1 cellular context compared by ENCODE assay signal in the genomic region with DNA sequence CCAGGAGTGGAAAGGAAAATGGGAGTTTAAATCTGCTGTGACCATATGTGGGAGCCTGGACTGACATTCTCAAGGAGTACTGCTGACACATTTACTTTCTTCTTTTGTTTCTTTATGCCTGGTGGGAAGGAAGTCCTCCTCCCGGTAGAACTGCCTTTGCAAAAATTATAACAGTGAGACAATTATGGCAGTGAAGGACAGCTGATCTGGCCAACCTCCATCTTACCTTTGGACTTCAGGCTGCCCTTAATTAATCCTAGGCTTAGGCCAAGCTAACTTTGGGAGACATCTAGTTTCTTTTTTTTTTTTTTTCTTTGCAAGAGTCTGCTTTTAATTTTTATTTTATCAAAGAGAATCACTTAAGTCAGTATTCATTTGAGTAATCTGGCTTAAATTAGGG.
TF ChIP-seq lines count a peak whose summit lies in the region.

No MANE protein-coding gene starts in this region.

TF ChIP-seq in GM23338, 12 proteins besides CTCF, POLR2A, EP300 and RAD21 (continued from another document):
- TF ChIP-seq CREB1 (CRISPR knock-in tag; IDR thresholded peaks at IDR 0.05; ENCODE audit: low read depth) = no peak
- TF ChIP-seq POLR2AphosphoS5 (IDR thresholded peaks at IDR 0.05; ENCODE audit: low read depth) = no peak
- no peak for TF ChIP-seq NANOG (IDR thresholded peaks at IDR 0.05; ENCODE audit: borderline replicate concordance)
- no peak for TF ChIP-seq ZNF331 (CRISPR knock-in tag; IDR thresholded peaks at IDR 0.05; ENCODE audit: low read depth)
- TF ChIP-seq JUNB (IDR thresholded peaks at IDR 0.05; ENCODE audit: unreplicated experiment) = no peak
- no peak for TF ChIP-seq REST (IDR thresholded peaks at IDR 0.05; ENCODE audit: unreplicated experiment)
- TF ChIP-seq ZNF114 (CRISPR knock-in tag; IDR thresholded peaks at IDR 0.05) = no peak
- TF ChIP-seq, protein P1, sequence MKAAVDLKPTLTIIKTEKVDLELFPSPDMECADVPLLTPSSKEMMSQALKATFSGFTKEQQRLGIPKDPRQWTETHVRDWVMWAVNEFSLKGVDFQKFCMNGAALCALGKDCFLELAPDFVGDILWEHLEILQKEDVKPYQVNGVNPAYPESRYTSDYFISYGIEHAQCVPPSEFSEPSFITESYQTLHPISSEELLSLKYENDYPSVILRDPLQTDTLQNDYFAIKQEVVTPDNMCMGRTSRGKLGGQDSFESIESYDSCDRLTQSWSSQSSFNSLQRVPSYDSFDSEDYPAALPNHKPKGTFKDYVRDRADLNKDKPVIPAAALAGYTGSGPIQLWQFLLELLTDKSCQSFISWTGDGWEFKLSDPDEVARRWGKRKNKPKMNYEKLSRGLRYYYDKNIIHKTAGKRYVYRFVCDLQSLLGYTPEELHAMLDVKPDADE (IDR thresholded peaks at IDR 0.05) = no peak
- TF ChIP-seq EZH2 (IDR thresholded peaks at IDR 0.05; ENCODE audit: low read depth, unreplicated experiment) = no peak
- TF ChIP-seq STAT1 (IDR thresholded peaks at IDR 0.05; ENCODE audit: unreplicated experiment) = no peak
- no peak for TF ChIP-seq EZH2phosphoT487 (IDR thresholded peaks at IDR 0.05; ENCODE audit: unreplicated experiment)
